Comparison of ENCODE assay signal across 8 cellular contexts in genomic region chr14:22981090-22982012, GRCh38. TPM values are rescaled to one million over a fixed set of nuclear protein-coding genes. Genes with fewer than 3 reads are reported as not detected.
DNase-seq lines count a peak whose midpoint lies in the region; ATAC-seq and TF ChIP-seq lines count a peak whose summit lies in the region.

No MANE protein-coding gene starts in this region.

- H3K79me2 ChIP-seq in KMS-11 (ENCODE audit: insufficient read depth, low read depth), result no peaks in the 10 kb centered on the region

- H3K27ac ChIP-seq in KMS-11, result no peak overlapping the region
- H3K27ac ChIP-seq in breast epithelium, result peak overlapping the region; percentile 88 to 90
- H3K27ac ChIP-seq in liver (ENCODE audit: low read depth in 1 of 2, low read length in 2 of 2), result peak overlapping the region; percentile 68 to 75
- H3K27ac ChIP-seq in thoracic aorta, result peak overlapping the region; percentile 78 to 93

- intact Hi-C loops in breast epithelium (cut with DNase I; ENCODE audit: low total_unique reads), result loop anchor here (1.0 kb wide), 1 partner anchor 72 kb away; no protein-coding TSS in a partner anchor

- H3K27me3 ChIP-seq in KMS-11 (ENCODE audit: insufficient read depth, low read depth), result no peaks in the 10 kb centered on the region
- peaks cover 0 to 3% of the 10 kb centered on the region in 2 donors for H3K27me3 ChIP-seq in breast epithelium
- no peaks in the 10 kb centered on the region for H3K27me3 ChIP-seq in liver (ENCODE audit: control insufficient read depth in 4 of 4, insufficient read depth in 4 of 4, low read length in 3 of 4)
- H3K27me3 ChIP-seq in thoracic aorta (replicated peaks; ENCODE audit: insufficient read depth), result no peaks in the 10 kb centered on the region

- WGBS in liver, result 3% methylated on average over 91 of the region's 91 CpGs

- no peaks in the 10 kb centered on the region for H3K4me1 ChIP-seq in KMS-11 (ENCODE audit: low read depth, poor library complexity, severe bottlenecking)
- H3K4me1 ChIP-seq in breast epithelium, result peaks cover 5 to 24% of the 10 kb centered on the region in 2 donors
- peaks cover 14 to 83% (median 55%) of the 10 kb centered on the region in 4 donors for H3K4me1 ChIP-seq in liver (ENCODE audit: control insufficient read depth in 4 of 4, insufficient read depth in 4 of 4, low read length in 3 of 4)
- H3K4me1 ChIP-seq in thoracic aorta (ENCODE audit: control insufficient read depth in 1 of 2, low read depth in 2 of 2), result peaks cover 39 to 52% of the 10 kb centered on the region in 2 donors

- H2AFZ ChIP-seq in KMS-11 (ENCODE audit: low read depth), result no peak overlapping the region; the same call in 1 of the 2 replicates

- TF ChIP-seq POLR2A in breast epithelium (IDR thresholded peaks at IDR 0.05), result no peak

- H3K36me3 ChIP-seq in KMS-11 (ENCODE audit: insufficient read depth), result no peaks in the 10 kb centered on the region
- no peaks in the 10 kb centered on the region for H3K36me3 ChIP-seq in breast epithelium
- no peaks in the 10 kb centered on the region for H3K36me3 ChIP-seq in liver (ENCODE audit: control insufficient read depth in 4 of 4, insufficient read depth in 3 of 4, low read depth in 1 of 4, low read length in 3 of 4)
- H3K36me3 ChIP-seq in thoracic aorta, result no peaks in the 10 kb centered on the region

- peak overlapping the region; percentile 21; the same call in 1 of the 2 replicates for H3K4me2 ChIP-seq in KMS-11

- no peak for TF ChIP-seq RAD21 in liver (IDR thresholded peaks at IDR 0.05)

- H3K4me3 ChIP-seq in AG10803 (ENCODE audit: low read length), result peak overlapping the region; percentile 91
- no peak overlapping the region for H3K4me3 ChIP-seq in KMS-11 (IDR thresholded peaks at IDR 0.05; ENCODE audit: insufficient read depth, low read depth, low read length)
- peak overlapping the region; percentile 67 to 96 (median 89) for H3K4me3 ChIP-seq in breast epithelium
- H3K4me3 ChIP-seq in liver (ENCODE audit: low read depth in 1 of 3, low read length in 3 of 3), result peak overlapping the region; percentile 5 to 97 (median 88)
- H3K4me3 ChIP-seq in thoracic aorta, result peak overlapping the region; percentile 95

- ATAC-seq in thoracic aorta (ENCODE audit: insufficient number of reproducible peaks, low FRiP score, low read depth), result no peak
- ATAC-seq in HG02885 (IDR thresholded peaks at IDR 0.05; ENCODE audit: poor library complexity, unreplicated experiment), result no peak
- ATAC-seq in HG03521 (IDR thresholded peaks at IDR 0.05; ENCODE audit: unreplicated experiment), result no peak

- no peaks in the 10 kb centered on the region for H4K20me1 ChIP-seq in KMS-11 (ENCODE audit: insufficient read depth)

- H3K9me3 ChIP-seq in breast epithelium, result no peaks in the 10 kb centered on the region
- H3K9me3 ChIP-seq in liver (ENCODE audit: control insufficient read depth in 4 of 4, low read length in 3 of 4), result no peaks in the 10 kb centered on the region
- no peaks in the 10 kb centered on the region for H3K9me3 ChIP-seq in thoracic aorta

- H3K9ac ChIP-seq in KMS-11 (no peak overlapping the region), liver (ENCODE audit: low read depth in 1 of 2, low read length in 2 of 2) (peak overlapping the region in 1 of 2 donors; percentile 57)

- DNase-seq in AG10803 (ENCODE audit: low read depth) (no peak), breast epithelium (ENCODE audit: low spot score in 2 of 2) (no peak), thoracic aorta (ENCODE audit: low spot score) (no peak), NCI-H187 (lab: John Stamatoyannopoulos, UW) (no peak)

- TF ChIP-seq CTCF in AG10803 (conservative IDR thresholded peaks at IDR 0.05; ENCODE audit: low read length), result no peak
- TF ChIP-seq CTCF in KMS-11 (conservative IDR thresholded peaks at IDR 0.05; ENCODE audit: low read depth, low read length), result no peak
- no peak for TF ChIP-seq CTCF in breast epithelium (IDR thresholded peaks at IDR 0.05)
- TF ChIP-seq CTCF in liver (IDR thresholded peaks at IDR 0.05; ENCODE audit: low read depth, low read length, missing input control), result no peak
- TF ChIP-seq CTCF in thoracic aorta (IDR thresholded peaks at IDR 0.05), result no peak

TF ChIP-seq in liver, 16 proteins besides CTCF, POLR2A, EP300 and RAD21:
- no peak for TF ChIP-seq TAF1 (conservative IDR thresholded peaks at IDR 0.05)
- no peak for TF ChIP-seq MAX (IDR thresholded peaks at IDR 0.05)
- TF ChIP-seq HNF4A (conservative IDR thresholded peaks at IDR 0.05), result no peak
- TF ChIP-seq YY1 (IDR thresholded peaks at IDR 0.05), result no peak
- no peak for TF ChIP-seq NR2F2 (IDR thresholded peaks at IDR 0.05)

RNA-seq across cellular contexts. Expression of gene AJUBA, which starts 1.0 kb away (rescaled TPM):
- total RNA-seq in breast epithelium, result 10 to 100 TPM in 2 of 3 donors, 1 to 10 TPM in 1; 3.2 to 24.0 (median 18.7) TPM
- total RNA-seq in liver, result 10 to 100 TPM; 15.9 to 34.9 TPM
- 10 to 100 TPM; 15.5 to 23.4 TPM for polyA plus RNA-seq in liver
- 10 to 100 TPM in 1 of 2 donors, 1 to 10 TPM in 1; 9.7 to 35.3 TPM for total RNA-seq in thoracic aorta

RNA-seq across cellular contexts. Expression of gene HAUS4, which starts 24.5 kb away (rescaled TPM):
- total RNA-seq in breast epithelium (10 to 100 TPM; 67.3 to 86.5 (median 68.3) TPM), liver (10 to 100 TPM; 11.9 to 32.8 TPM), thoracic aorta (10 to 100 TPM; 31.4 to 47.7 TPM)
- polyA plus RNA-seq in liver, result 1 to 10 TPM; 5.8 to 7.9 TPM

RNA-seq across cellular contexts. Expression of gene C14orf93, which starts 28.6 kb away (rescaled TPM):
- total RNA-seq in breast epithelium, result 10 to 100 TPM; 10.8 to 24.1 (median 19.4) TPM
- total RNA-seq in liver, result 1 to 10 TPM; 3.8 to 7.1 TPM
- polyA plus RNA-seq in liver, result 1 to 10 TPM; 2.1 to 3.0 TPM
- total RNA-seq in thoracic aorta, result 10 to 100 TPM in 1 of 2 donors, 1 to 10 TPM in 1; 9.3 to 19.7 TPM

RNA-seq across cellular contexts. Expression of gene PRMT5, which starts 52.2 kb away (rescaled TPM):
- total RNA-seq in breast epithelium, result 10 to 100 TPM; 48.6 to 80.6 (median 71.4) TPM
- total RNA-seq in liver, result 10 to 100 TPM; 26.2 to 27.5 TPM
- 10 to 100 TPM; 14.1 to 28.2 TPM for polyA plus RNA-seq in liver
- total RNA-seq in thoracic aorta, result 10 to 100 TPM; 27.8 to 30.5 TPM

RNA-seq across cellular contexts. Expression of gene PSMB5, which starts 53.3 kb away (rescaled TPM):
- total RNA-seq in breast epithelium, result 100 to 1,000 TPM; 120 to 144 (median 129) TPM
- 10 to 100 TPM; 74.0 to 88.2 TPM for total RNA-seq in liver
- 100 to 1,000 TPM; 102 to 152 TPM for polyA plus RNA-seq in liver
- total RNA-seq in thoracic aorta, result 10 to 100 TPM; 47.4 to 79.7 TPM
